ENCODE assay signal across 16 cellular contexts in genomic region chr2:98514096-98514639, GRCh38.
DNase-seq lines count a peak whose midpoint lies in the region; ATAC-seq and TF ChIP-seq lines count a peak whose summit lies in the region.
"Had no signal": no experiment of that assay in that cellular context is flagged by ENCODE, and none has a peak within 500 bp of the region (broad histone marks: within the 10 kb centered on the region; RNA-seq: fewer than 3 reads in every experiment).

No MANE protein-coding gene starts in this region.

- H3K27me3 ChIP-seq in neural progenitor cell (no peaks in the 10 kb centered on the region), body of pancreas (no peaks in the 10 kb centered on the region), gastroesophageal sphincter (no peaks in the 10 kb centered on the region)
- H3K27me3 ChIP-seq: suprapubic skin had no signal

- TF ChIP-seq POLR2A in body of pancreas (IDR thresholded peaks at IDR 0.05), result no peak
- TF ChIP-seq POLR2A in gastroesophageal sphincter (IDR thresholded peaks at IDR 0.05), result no peak

- no peak overlapping the region for H3K4me3 ChIP-seq in neural progenitor cell
- no peak overlapping the region for H3K4me3 ChIP-seq in body of pancreas
- H3K4me3 ChIP-seq in gastroesophageal sphincter, result no peak overlapping the region
- H3K4me3 ChIP-seq: suprapubic skin had no signal

- no peak overlapping the region for H3K4me2 ChIP-seq in neural progenitor cell

- TF ChIP-seq EP300 in Ishikawa (IDR thresholded peaks at IDR 0.05; ENCODE audit: borderline replicate concordance) (no peak), gastroesophageal sphincter (IDR thresholded peaks at IDR 0.05) (no peak)

- H3K9me3 Mint-ChIP-seq in dendritic cell treated with granulocyte-macrophage colony-stimulating factor and Interleukin-4, amounts not matched to agents 40 ng/mL and 50 ng/mL, for 4 days, result no peaks in the 10 kb centered on the region
- H3K9me3 Mint-ChIP-seq in neural progenitor cell, result peaks cover 2% of the 10 kb centered on the region

- H3K27me3 Mint-ChIP-seq in dendritic cell treated with granulocyte-macrophage colony-stimulating factor and Interleukin-4, amounts not matched to agents 40 ng/mL and 50 ng/mL, for 4 days, result no peaks in the 10 kb centered on the region
- peaks cover 4% of the 10 kb centered on the region for H3K27me3 Mint-ChIP-seq in neural progenitor cell (ENCODE audit: insufficient read depth, low read depth)

- intact Hi-C loops in dendritic cell treated with granulocyte-macrophage colony-stimulating factor and Interleukin-4, amounts not matched to agents 40 ng/mL and 50 ng/mL, for 4 days (cut with micrococcal nuclease), result no loop called here
- intact Hi-C loops in body of pancreas (cut with DNase I), result no loop called here

- ATAC-seq in body of pancreas, result no peak
- no peak for ATAC-seq in HG03520 (IDR thresholded peaks at IDR 0.05; ENCODE audit: unreplicated experiment)
- ATAC-seq in gastroesophageal sphincter, result no peak

- H3K9me3 ChIP-seq in neural progenitor cell (ENCODE audit: low read depth) (no peaks in the 10 kb centered on the region), body of pancreas (no peaks in the 10 kb centered on the region), gastroesophageal sphincter (no peaks in the 10 kb centered on the region)
- H3K9me3 ChIP-seq: suprapubic skin had no signal

- no peaks in the 10 kb centered on the region for H4K20me1 ChIP-seq in neural progenitor cell (ENCODE audit: low read depth)

- TF ChIP-seq RAD21 in Ishikawa (IDR thresholded peaks at IDR 0.05; ENCODE audit: low read depth), result no peak

- H3K4me3 Mint-ChIP-seq in dendritic cell treated with granulocyte-macrophage colony-stimulating factor and Interleukin-4, amounts not matched to agents 40 ng/mL and 50 ng/mL, for 4 days, result no peak overlapping the region
- H3K4me3 Mint-ChIP-seq in neural progenitor cell, result no peak overlapping the region

- peaks cover 11% of the 10 kb centered on the region for H3K4me1 ChIP-seq in neural progenitor cell
- peaks cover 4% of the 10 kb centered on the region for H3K4me1 ChIP-seq in body of pancreas
- peaks cover 0 to 66% (median 12%) of the 10 kb centered on the region in 3 donors for H3K4me1 ChIP-seq in gastroesophageal sphincter

- peak overlapping the region; percentile 26 for H3K27ac Mint-ChIP-seq in dendritic cell treated with granulocyte-macrophage colony-stimulating factor and Interleukin-4, amounts not matched to agents 40 ng/mL and 50 ng/mL, for 4 days
- H3K27ac Mint-ChIP-seq in neural progenitor cell, result no peak overlapping the region

- no peaks in the 10 kb centered on the region for H3F3A ChIP-seq in neural progenitor cell (ENCODE audit: low read depth)

- no peaks in the 10 kb centered on the region for H3K36me3 ChIP-seq in neural progenitor cell
- H3K36me3 ChIP-seq in body of pancreas (replicated peaks in 1 of 2; ENCODE audit: insufficient read depth in 1 of 2, low read depth in 2 of 2), result no peaks in the 10 kb centered on the region
- peaks cover 0 to under 1% of the 10 kb centered on the region in 2 donors for H3K36me3 ChIP-seq in gastroesophageal sphincter
- H3K36me3 ChIP-seq: suprapubic skin had no signal

- no peak overlapping the region for H3K9ac ChIP-seq in neural progenitor cell

- TF ChIP-seq CTCF in neural progenitor cell (IDR thresholded peaks at IDR 0.05) (no peak), body of pancreas (IDR thresholded peaks at IDR 0.05) (no peak), gastroesophageal sphincter (IDR thresholded peaks at IDR 0.05) (no peak)

- H3K79me2 ChIP-seq in neural progenitor cell (ENCODE audit: low read depth), result peaks cover 14% of the 10 kb centered on the region

- H2AFZ ChIP-seq in neural progenitor cell (replicated peaks), result no peak overlapping the region

- DNase-seq in NCI-H146 (lab: John Stamatoyannopoulos, UW) (peak; percentile 6), NCI-H146 treated with DMSO at 0.1 percent for 48 hours (lab: John Stamatoyannopoulos, UW; ENCODE audit: unreplicated experiment) (no peak), neural progenitor cell (ENCODE audit: low spot score) (peak; percentile 39), body of pancreas (no peak)
- DNase-seq: activated CD4-positive, alpha-beta T cell treated with anti-CD3 and anti-CD28 coated beads, Interleukin-2, amount 50 U/mL, for 1 hour; caudate nucleus; head of caudate nucleus; NCI-H2227 treated with DMSO at 0.1 percent for 48 hours; small intestine; stimulated activated CD4-positive, alpha-beta T cell treated with anti-CD3 and anti-CD28 coated beads, Interleukin-4, amount 100 ng/mL, for 24 hours had no signal

- WGBS in body of pancreas, 2 donors, result 93% methylated on average over 5 of the region's 5 CpGs
- WGBS in gastroesophageal sphincter (ENCODE audit: low coverage in 1 of 2), 2 donors, result 94% methylated on average over 2 of the region's 5 CpGs; no CpG with 5 or more reads in 1 of the 2 donors

- H3K4me1 Mint-ChIP-seq in dendritic cell treated with granulocyte-macrophage colony-stimulating factor and Interleukin-4, amounts not matched to agents 40 ng/mL and 50 ng/mL, for 4 days (ENCODE audit: low read depth), result peaks cover 75% of the 10 kb centered on the region
- H3K4me1 Mint-ChIP-seq in neural progenitor cell, result peaks cover 17% of the 10 kb centered on the region

- H3K36me3 Mint-ChIP-seq in dendritic cell treated with granulocyte-macrophage colony-stimulating factor and Interleukin-4, amounts not matched to agents 40 ng/mL and 50 ng/mL, for 4 days (ENCODE audit: low read depth), result peaks cover 22% of the 10 kb centered on the region
- H3K36me3 Mint-ChIP-seq in neural progenitor cell, result peaks cover 5% of the 10 kb centered on the region

- no peak overlapping the region for H3K27ac ChIP-seq in neural progenitor cell
- no peak overlapping the region for H3K27ac ChIP-seq in body of pancreas
- H3K27ac ChIP-seq in gastroesophageal sphincter, result peak overlapping the region in 1 of 4 donors; percentile 74
- H3K27ac ChIP-seq: 22Rv1, suprapubic skin had no signal

TF ChIP-seq in Ishikawa, 13 proteins besides CTCF, POLR2A, EP300 and RAD21:
- no peak for TF ChIP-seq TAF1 (IDR thresholded peaks at IDR 0.05; ENCODE audit: low read depth)
- TF ChIP-seq TCF12 (IDR thresholded peaks at IDR 0.05; ENCODE audit: low read depth), result no peak; the same call in 1 of the 2 replicates
- TF ChIP-seq FOXM1 (IDR thresholded peaks at IDR 0.05; ENCODE audit: borderline replicate concordance, low read depth), result no peak
- TF ChIP-seq ZBTB7A (IDR thresholded peaks at IDR 0.05; ENCODE audit: low read depth), result no peak; the same call in 1 of the 2 replicates
- no peak for TF ChIP-seq TEAD4 (IDR thresholded peaks at IDR 0.05)
- no peak for TF ChIP-seq EGR1 (IDR thresholded peaks at IDR 0.05)
- no peak for TF ChIP-seq REST (IDR thresholded peaks at IDR 0.05; ENCODE audit: low read depth)
- TF ChIP-seq NFIC (IDR thresholded peaks at IDR 0.05), result peak; percentile 80
- TF ChIP-seq CEBPB (IDR thresholded peaks at IDR 0.05), result peak; percentile 83
- TF ChIP-seq YY1 (IDR thresholded peaks at IDR 0.05; ENCODE audit: low read depth), result no peak
- TF ChIP-seq USF1 (IDR thresholded peaks at IDR 0.05), result no peak

Comparison
In these comparisons a context has a peak if more than half of its experiments do, and no peak if none do; other contexts are left out.
1. DNase-seq: peak in NCI-H146 (single experiment) and neural progenitor cell (single experiment); none in NCI-H146 treated with DMSO at 0.1 percent for 48 hours (single experiment) and body of pancreas (0 of 4).